Comparison of ENCODE assay signal across 8 cellular contexts in genomic region chr1:156420209-156421061, GRCh38. TPM values are rescaled to one million over a fixed set of nuclear protein-coding genes. Genes with fewer than 3 reads are reported as not detected.
A peak's percentile ranks its signal among the peaks of the same experiment; 100 is the strongest.
DNase-seq lines count a peak whose midpoint lies in the region; ATAC-seq and TF ChIP-seq lines count a peak whose summit lies in the region.

No MANE protein-coding gene starts in this region.

- H3K79me2 ChIP-seq in DOHH2 (ENCODE audit: control insufficient read depth, low read length), result no peaks in the 10 kb centered on the region

- H3K27ac ChIP-seq in DOHH2 (ENCODE audit: low read depth, low read length) (no peak overlapping the region), lower lobe of right lung (no peak overlapping the region)

- H3K4me3 Mint-ChIP-seq in type B pancreatic cell, result peak overlapping the region; percentile 82

- ATAC-seq in lower lobe of right lung, result peak in 1 of 2 donors; percentile 20

- no peaks in the 10 kb centered on the region for H3K36me3 ChIP-seq in DOHH2 (ENCODE audit: control insufficient read depth, low read length)
- no peaks in the 10 kb centered on the region for H3K36me3 ChIP-seq in lower lobe of right lung

- H3F3A ChIP-seq in DOHH2 (ENCODE audit: control insufficient read depth, insufficient read depth), result no peaks in the 10 kb centered on the region

- DNase-seq in Jurkat, Clone E6-1 (ENCODE audit: low read depth, low spot score), result peak; percentile 42
- DNase-seq in activated effector memory CD4-positive, alpha-beta T cell treated with anti-CD3 and anti-CD28 coated beads, Interleukin-2, amount 50 U/mL, for 16 hours, result peak; percentile 83
- DNase-seq in lower lobe of right lung, result no peak
- no peak for DNase-seq in type B pancreatic cell (ENCODE audit: extremely low spot score, unreplicated experiment)
- DNase-seq in NCI-H1417 (lab: John Stamatoyannopoulos, UW), result no peak
- no peak for DNase-seq in NCI-H128 (lab: John Stamatoyannopoulos, UW; ENCODE audit: unreplicated experiment)
- DNase-seq in NCI-H1694 (lab: John Stamatoyannopoulos, UW), result no peak

- H3K27me3 Mint-ChIP-seq in type B pancreatic cell, result peaks cover 98% of the 10 kb centered on the region

- no peak overlapping the region for H3K27ac Mint-ChIP-seq in type B pancreatic cell

- peak overlapping the region; percentile 70 for H3K4me2 ChIP-seq in DOHH2 (ENCODE audit: low read length)

- no peaks in the 10 kb centered on the region for H4K20me1 ChIP-seq in DOHH2 (ENCODE audit: control insufficient read depth, insufficient read depth, low read depth, low read length)

- intact Hi-C loops in lower lobe of right lung (cut with DNase I), result no loop called here

- H3K9me3 ChIP-seq in DOHH2 (ENCODE audit: control insufficient read depth, insufficient read depth, low read length), result no peaks in the 10 kb centered on the region
- H3K9me3 ChIP-seq in lower lobe of right lung, result no peaks in the 10 kb centered on the region

- H3K9me3 Mint-ChIP-seq in type B pancreatic cell, result no peaks in the 10 kb centered on the region

- TF ChIP-seq CTCF in DOHH2 (IDR thresholded peaks at IDR 0.05; ENCODE audit: low read depth, low read length, poor library complexity, severe bottlenecking) (peak; percentile 11), lower lobe of right lung (IDR thresholded peaks at IDR 0.05) (no peak), type B pancreatic cell (conservative IDR thresholded peaks at IDR 0.05) (no peak)

- no peaks in the 10 kb centered on the region for H3K36me3 Mint-ChIP-seq in type B pancreatic cell

- H3K9me2 ChIP-seq in DOHH2 (replicated peaks; ENCODE audit: control insufficient read depth, low read length), result no peaks in the 10 kb centered on the region

- H3K4me3 ChIP-seq in DOHH2 (ENCODE audit: low read length) (peak overlapping the region; percentile 56), lower lobe of right lung (peak overlapping the region; percentile 44)
- H3K4me3 ChIP-seq in Jurkat, Clone E6-1 (ENCODE audit: low read length), result peak overlapping the region; percentile 61

- H3K27me3 ChIP-seq in DOHH2 (ENCODE audit: control insufficient read depth, low read length) (peaks cover 95% of the 10 kb centered on the region), lower lobe of right lung (ENCODE audit: low read depth) (peaks cover 87% of the 10 kb centered on the region)

- H3K4me1 Mint-ChIP-seq in type B pancreatic cell (ENCODE audit: unreplicated experiment), result peaks cover 4% of the 10 kb centered on the region

- peaks cover 21% of the 10 kb centered on the region for H3K4me1 ChIP-seq in DOHH2 (ENCODE audit: control insufficient read depth, low read length)
- H3K4me1 ChIP-seq in lower lobe of right lung, result peaks cover 26% of the 10 kb centered on the region

RNA-seq across cellular contexts. Expression of gene RHBG, which starts 51.4 kb away (rescaled TPM):
- polyA plus RNA-seq in Jurkat, Clone E6-1 (2012; ENCODE audit: insufficient read depth, insufficient read length), result not detected
- total RNA-seq in lower lobe of right lung (not detected), type B pancreatic cell (ENCODE audit: low replicate concordance) (0.17 and 0.88 TPM in 2 replicates)

Comparison
In these comparisons a context has a peak if more than half of its experiments do, and no peak if none do; other contexts are left out.
1. DNase-seq: peak in Jurkat, Clone E6-1 (single experiment) and activated effector memory CD4-positive, alpha-beta T cell treated with anti-CD3 and anti-CD28 coated beads, Interleukin-2, amount 50 U/mL, for 16 hours (single experiment); none in lower lobe of right lung (single experiment), type B pancreatic cell (single experiment), NCI-H1417 (0 of 3), NCI-H128 (single experiment) and NCI-H1694 (single experiment).
2. Peak in every context shown above with its lines, with median percentiles within 50 percentile points of each other: H3K4me3 ChIP-seq.